In genomic region chr11:31799794-31800397, GRCh38 we compare ENCODE assay signal across 16 cellular contexts. TPM values are rescaled to one million over a fixed set of nuclear protein-coding genes. Genes with fewer than 3 reads are reported as not detected.
DNase-seq lines count a peak whose midpoint lies in the region; ATAC-seq and TF ChIP-seq lines count a peak whose summit lies in the region.
"Had no signal": no experiment of that assay in that cellular context is flagged by ENCODE, and none has a peak within 500 bp of the region (broad histone marks: within the 10 kb centered on the region; RNA-seq: fewer than 3 reads in every experiment).

No MANE protein-coding gene starts in this region.

- H3K27ac Mint-ChIP-seq in activated T-cell treated with anti-CD3 and anti-CD28 coated beads, Interleukin-2, amount 50 U/mL, for 72 hours = peak overlapping the region; percentile 1
- H3K27ac Mint-ChIP-seq in activated T-helper 17 cell treated with anti-CD3 and anti-CD28 coated beads, Interleukin-2, amount 50 U/mL, for 72 hours = no peak overlapping the region
- no peak overlapping the region for H3K27ac Mint-ChIP-seq in stimulated activated memory B cell treated with anti-CD40 and anti-IgM and Interleukin-4, amounts not matched to agents 10 μg/mL and 1 μg/mL and 100 μg/mL, for 72 hours

- WGBS in hepatocyte (ENCODE audit: low lambda C conversion rate, missing lambda C conversion rate) = 3% methylated on average over 17 of the region's 21 CpGs

- TF ChIP-seq CTCF in hepatocyte (IDR thresholded peaks at IDR 0.05; ENCODE audit: poor library complexity) (no peak), lower lobe of right lung (IDR thresholded peaks at IDR 0.05) (no peak), gastrocnemius medialis (IDR thresholded peaks at IDR 0.05 in 4 of 5, conservative IDR thresholded peaks at IDR 0.05 in 1 of 5) (no peak)

- H3K9me2 ChIP-seq in hepatocyte (replicated peaks; ENCODE audit: insufficient read depth) = no peaks in the 10 kb centered on the region

- H3K9me3 ChIP-seq in hepatocyte (ENCODE audit: low read depth) (no peaks in the 10 kb centered on the region), lower lobe of right lung (no peaks in the 10 kb centered on the region), gastrocnemius medialis (no peaks in the 10 kb centered on the region)
- H3K9me3 ChIP-seq: SJSA1, tibial nerve had no signal

- H3K36me3 ChIP-seq in hepatocyte (replicated peaks; ENCODE audit: insufficient read depth, low read depth) (no peaks in the 10 kb centered on the region), lower lobe of right lung (no peaks in the 10 kb centered on the region), gastrocnemius medialis (no peaks in the 10 kb centered on the region)
- H3K36me3 ChIP-seq: brain microvascular endothelial cell, SJSA1, tibial nerve had no signal

- peaks cover 0 to 1% of the 10 kb centered on the region in 2 donors for H3K9me3 Mint-ChIP-seq in activated T-cell treated with anti-CD3 and anti-CD28 coated beads, Interleukin-2, amount 50 U/mL, for 72 hours
- H3K9me3 Mint-ChIP-seq in activated T-helper 17 cell treated with anti-CD3 and anti-CD28 coated beads, Interleukin-2, amount 50 U/mL, for 72 hours = no peaks in the 10 kb centered on the region
- H3K9me3 Mint-ChIP-seq in stimulated activated memory B cell treated with anti-CD40 and anti-IgM and Interleukin-4, amounts not matched to agents 10 μg/mL and 1 μg/mL and 100 μg/mL, for 72 hours = peaks cover 14% of the 10 kb centered on the region

- intact Hi-C loops in lower lobe of right lung (cut with DNase I) (no loop called here), gastrocnemius medialis (cut with DNase I; ENCODE audit: low total_unique reads) (loop anchor here (5.0 to 10.0 kb wide), 4 partner anchors 158 to 802 kb away; partner anchors contain the start of genes ELP4 and IMMP1L)

- ATAC-seq in activated T-cell treated with anti-CD3 and anti-CD28 coated beads, Interleukin-2, amount 50 U/mL, for 72 hours (replicated peaks in 1 of 2) = no peak
- ATAC-seq in activated T-helper 17 cell treated with anti-CD3 and anti-CD28 coated beads, Interleukin-2, amount 50 U/mL, for 72 hours (replicated peaks) = no peak
- ATAC-seq in stimulated activated memory B cell treated with anti-CD40 and anti-IgM and Interleukin-4, amounts not matched to agents 10 μg/mL and 1 μg/mL and 100 μg/mL, for 72 hours = no peak
- ATAC-seq in lower lobe of right lung (no peak), gastrocnemius medialis (no peak)
- ATAC-seq: HepG2, left lobe of liver had no signal

- H3K4me3 ChIP-seq in hepatocyte (no peak overlapping the region), lower lobe of right lung (no peak overlapping the region), gastrocnemius medialis (peak overlapping the region in 2 of 4 donors; percentile 26 to 34)
- H3K4me3 ChIP-seq: SJSA1, tibial nerve had no signal

- no peak overlapping the region for H2AFZ ChIP-seq in hepatocyte

- H3K27me3 ChIP-seq in hepatocyte (peaks cover 100% of the 10 kb centered on the region), lower lobe of right lung (ENCODE audit: low read depth) (peaks cover 96% of the 10 kb centered on the region), gastrocnemius medialis (peaks cover 81 to 90% (median 84%) of the 10 kb centered on the region in 3 donors)
- H3K27me3 ChIP-seq: SJSA1 had no signal

- H3K4me1 ChIP-seq in hepatocyte (ENCODE audit: insufficient read depth) (peaks cover 19% of the 10 kb centered on the region), lower lobe of right lung (peaks cover 18% of the 10 kb centered on the region), gastrocnemius medialis (peaks cover 14 to 34% of the 10 kb centered on the region in 2 donors)
- H3K4me1 ChIP-seq: SJSA1 had no signal

- H3K79me2 ChIP-seq in hepatocyte = no peaks in the 10 kb centered on the region

- peak overlapping the region; percentile 35 to 69 for H3K4me3 Mint-ChIP-seq in activated T-cell treated with anti-CD3 and anti-CD28 coated beads, Interleukin-2, amount 50 U/mL, for 72 hours
- peak overlapping the region; percentile 18 for H3K4me3 Mint-ChIP-seq in activated T-helper 17 cell treated with anti-CD3 and anti-CD28 coated beads, Interleukin-2, amount 50 U/mL, for 72 hours
- peak overlapping the region; percentile 42 for H3K4me3 Mint-ChIP-seq in stimulated activated memory B cell treated with anti-CD40 and anti-IgM and Interleukin-4, amounts not matched to agents 10 μg/mL and 1 μg/mL and 100 μg/mL, for 72 hours

- H3K4me1 Mint-ChIP-seq in activated T-cell treated with anti-CD3 and anti-CD28 coated beads, Interleukin-2, amount 50 U/mL, for 72 hours (ENCODE audit: low read depth) = peaks cover 61% of the 10 kb centered on the region
- peaks cover 17% of the 10 kb centered on the region for H3K4me1 Mint-ChIP-seq in activated T-helper 17 cell treated with anti-CD3 and anti-CD28 coated beads, Interleukin-2, amount 50 U/mL, for 72 hours
- peaks cover 37% of the 10 kb centered on the region for H3K4me1 Mint-ChIP-seq in stimulated activated memory B cell treated with anti-CD40 and anti-IgM and Interleukin-4, amounts not matched to agents 10 μg/mL and 1 μg/mL and 100 μg/mL, for 72 hours

- H3K27ac ChIP-seq in hepatocyte (no peak overlapping the region), lower lobe of right lung (no peak overlapping the region), gastrocnemius medialis (no peak overlapping the region)
- H3K27ac ChIP-seq: brain microvascular endothelial cell, SJSA1, tibial nerve had no signal

- no peaks in the 10 kb centered on the region for H4K20me1 ChIP-seq in hepatocyte (ENCODE audit: insufficient read depth, poor library complexity, severe bottlenecking)

- in situ Hi-C loops in gastrocnemius medialis (cut with MboI; ENCODE audit: low sequenced_read_pairs in 4 of 4) = no loop called here

- H3K36me3 Mint-ChIP-seq in activated T-cell treated with anti-CD3 and anti-CD28 coated beads, Interleukin-2, amount 50 U/mL, for 72 hours (ENCODE audit: insufficient read depth in 2 of 2) = peaks cover 10 to 12% of the 10 kb centered on the region in 2 donors
- peaks cover 41% of the 10 kb centered on the region for H3K36me3 Mint-ChIP-seq in activated T-helper 17 cell treated with anti-CD3 and anti-CD28 coated beads, Interleukin-2, amount 50 U/mL, for 72 hours (ENCODE audit: low read depth)
- H3K36me3 Mint-ChIP-seq in stimulated activated memory B cell treated with anti-CD40 and anti-IgM and Interleukin-4, amounts not matched to agents 10 μg/mL and 1 μg/mL and 100 μg/mL, for 72 hours = peaks cover 5% of the 10 kb centered on the region

- TF ChIP-seq POLR2A in gastrocnemius medialis (IDR thresholded peaks at IDR 0.05) = no peak

- peaks cover 95% of the 10 kb centered on the region for H3K27me3 Mint-ChIP-seq in activated T-cell treated with anti-CD3 and anti-CD28 coated beads, Interleukin-2, amount 50 U/mL, for 72 hours (ENCODE audit: low read depth)
- peaks cover 81% of the 10 kb centered on the region for H3K27me3 Mint-ChIP-seq in activated T-helper 17 cell treated with anti-CD3 and anti-CD28 coated beads, Interleukin-2, amount 50 U/mL, for 72 hours
- peaks cover 91% of the 10 kb centered on the region for H3K27me3 Mint-ChIP-seq in stimulated activated memory B cell treated with anti-CD40 and anti-IgM and Interleukin-4, amounts not matched to agents 10 μg/mL and 1 μg/mL and 100 μg/mL, for 72 hours

- peak overlapping the region; percentile 68 for H3K4me2 ChIP-seq in hepatocyte

- DNase-seq in activated T-cell treated with anti-CD3 and anti-CD28 coated beads, Interleukin-2, amount 50 U/mL, for 72 hours = no peak
- DNase-seq in activated T-cell treated with anti-CD3 and anti-CD28 coated beads, Interleukin-2, amount 50 U/mL, for 48 hours = no peak
- DNase-seq in hepatocyte (ENCODE audit: low spot score) = no peak
- DNase-seq in GM03348 (ENCODE audit: low spot score) = no peak
- no peak for DNase-seq in lower lobe of right lung
- no peak for DNase-seq in gastrocnemius medialis
- DNase-seq: brain microvascular endothelial cell, DMS153, NCI-H1105 treated with DMSO at 0.1 percent for 48 hours, NCI-H345 had no signal

RNA-seq across cellular contexts. Expression of gene PAX6, which starts 11.2 kb away (rescaled TPM):
- under 1 TPM; 0.46 to 0.76 TPM for total RNA-seq in activated T-cell treated with anti-CD3 and anti-CD28 coated beads, Interleukin-2, amount 50 U/mL, for 72 hours
- not detected for total RNA-seq in activated T-helper 17 cell treated with anti-CD3 and anti-CD28 coated beads, Interleukin-2, amount 50 U/mL, for 72 hours
- total RNA-seq in hepatocyte (0.12 and 0.70 TPM in 2 replicates), lower lobe of right lung (not detected), gastrocnemius medialis (not detected)
- 0.21 TPM in 1 of 2 replicates, not detected in the other for polyA plus RNA-seq in hepatocyte
- total RNA-seq: left lobe of liver, tibial nerve had no signal
